25 cellular contexts compared by ENCODE assay signal in genomic region chr4:145436793-145437192, GRCh38. TPM values are rescaled to one million over a fixed set of nuclear protein-coding genes. Genes with fewer than 3 reads are reported as not detected.
DNase-seq lines count a peak whose midpoint lies in the region; ATAC-seq and TF ChIP-seq lines count a peak whose summit lies in the region.
"Had no signal": no experiment of that assay in that cellular context is flagged by ENCODE, and none has a peak within 500 bp of the region (broad histone marks: within the 10 kb centered on the region; RNA-seq: fewer than 3 reads in every experiment).

No MANE protein-coding gene starts in this region.

- 58 to 84% (median 72%) methylated on average over 1 to 2 of the region's 2 CpGs for WGBS in heart left ventricle, 4 donors

- DNase-seq in heart left ventricle: no peak
- DNase-seq in left cardiac atrium: no peak
- DNase-seq in RWPE2 (ENCODE audit: low spot score): no peak
- peak; percentile 18 for DNase-seq in left kidney (ENCODE audit: low read depth, low spot score)
- DNase-seq in CD1c-positive myeloid dendritic cell (ENCODE audit: extremely low spot score): no peak
- no peak for DNase-seq in T1000 (lab: John Stamatoyannopoulos, UW)
- DNase-seq in GM13976 (ENCODE audit: low spot score): no peak
- DNase-seq: GOT3, MG63, NCI-H1436, NCI-H1930, NCI-H345, NCI-H524, NCI-H82, SIG-M5, SK-N-SH had no signal

- H3K27ac ChIP-seq in heart left ventricle (no peak overlapping the region), RWPE2 (ENCODE audit: poor library complexity, severe bottlenecking) (no peak overlapping the region)
- H3K27ac ChIP-seq: A549, HL-60, PC-9, RWPE1 had no signal

- no peak overlapping the region for H3K4me3 ChIP-seq in heart left ventricle
- no peak overlapping the region for H3K4me3 ChIP-seq in RWPE2 (ENCODE audit: severe bottlenecking)
- H3K4me3 ChIP-seq: A549, GM12878, K562, MG63, PC-9 had no signal

- ATAC-seq in heart left ventricle: peak; percentile 23 to 59 (median 38)
- no peak for ATAC-seq in left cardiac atrium
- ATAC-seq in RWPE2 (ENCODE audit: low read depth): peak; percentile 50
- ATAC-seq: A549, GM12878, HCT116, HepG2, K562 had no signal

- H3K9me3 ChIP-seq in heart left ventricle (peaks cover 0 to 21% (median 4%) of the 10 kb centered on the region in 12 donors), RWPE2 (ENCODE audit: severe bottlenecking) (peaks cover 3% of the 10 kb centered on the region)
- H3K9me3 ChIP-seq: A549, MG63, SK-N-SH had no signal

- no peaks in the 10 kb centered on the region for H3K36me3 ChIP-seq in heart left ventricle
- no peaks in the 10 kb centered on the region for H3K36me3 ChIP-seq in RWPE2 (ENCODE audit: low read depth)
- H3K36me3 ChIP-seq: MG63 had no signal

- TF ChIP-seq CTCF in heart left ventricle (IDR thresholded peaks at IDR 0.05): no peak
- no peak for TF ChIP-seq CTCF in RWPE2 (IDR thresholded peaks at IDR 0.05; ENCODE audit: poor library complexity, severe bottlenecking)
- no peak for TF ChIP-seq CTCF in GM13976 (IDR thresholded peaks at IDR 0.05; ENCODE audit: borderline replicate concordance, control extremely low read depth, extremely low read depth, insufficient read depth, missing control alignments)

- in situ Hi-C loops in GM13976 (cut with MboI; ENCODE audit: low sequenced_read_pairs, unreplicated experiment): no loop called here

- peaks cover 0 to 15% (median 0%) of the 10 kb centered on the region in 12 donors for H3K4me1 ChIP-seq in heart left ventricle
- H3K4me1 ChIP-seq in RWPE2 (ENCODE audit: insufficient read depth, poor library complexity, severe bottlenecking): peaks cover 25% of the 10 kb centered on the region
- H3K4me1 ChIP-seq: A549 had no signal

- intact Hi-C loops in heart left ventricle (cut with DNase I): no loop called here
- intact Hi-C loops in left cardiac atrium (cut with DNase I): no loop called here

- TF ChIP-seq POLR2A in heart left ventricle (IDR thresholded peaks at IDR 0.05): no peak

- H3K27me3 ChIP-seq in heart left ventricle: no peaks in the 10 kb centered on the region
- H3K27me3 ChIP-seq in RWPE2 (ENCODE audit: insufficient read depth, poor library complexity, severe bottlenecking): no peaks in the 10 kb centered on the region
- H3K27me3 ChIP-seq: MG63 had no signal

RNA-seq across cellular contexts. Expression of gene SMAD1, which starts 44.9 kb away (rescaled TPM):
- total RNA-seq in heart left ventricle (10 to 100 TPM in 8 of 9 donors, 1 to 10 TPM in 1; 9.0 to 21.4 (median 15.2) TPM), left cardiac atrium (10 to 100 TPM in 1 of 2 donors, 1 to 10 TPM in 1; 9.8 to 10.6 TPM)
- polyA plus RNA-seq in heart left ventricle: 1 to 10 TPM; 1.8 to 7.2 TPM
- total RNA-seq: B cell had no signal

Comparison
In these comparisons a context has a peak if more than half of its experiments do, and no peak if none do; other contexts are left out.
1. ATAC-seq: peak in heart left ventricle (4 of 4) and RWPE2 (single experiment); none in left cardiac atrium (0 of 2).